Comparison of ENCODE assay signal across 1 cellular context in genomic region chr1:15847100-15847892, GRCh38.
TF ChIP-seq lines count a peak whose summit lies in the region.

Gene SPEN, plus strand, starts transcription at chr1:15847707. Its CDS starts 361 bp downstream, at chr1:15848068.

TF ChIP-seq in HepG2, 621 proteins besides CTCF, POLR2A, EP300 and RAD21 (continued from another document and continues in another):
- TF ChIP-seq, protein P1, sequence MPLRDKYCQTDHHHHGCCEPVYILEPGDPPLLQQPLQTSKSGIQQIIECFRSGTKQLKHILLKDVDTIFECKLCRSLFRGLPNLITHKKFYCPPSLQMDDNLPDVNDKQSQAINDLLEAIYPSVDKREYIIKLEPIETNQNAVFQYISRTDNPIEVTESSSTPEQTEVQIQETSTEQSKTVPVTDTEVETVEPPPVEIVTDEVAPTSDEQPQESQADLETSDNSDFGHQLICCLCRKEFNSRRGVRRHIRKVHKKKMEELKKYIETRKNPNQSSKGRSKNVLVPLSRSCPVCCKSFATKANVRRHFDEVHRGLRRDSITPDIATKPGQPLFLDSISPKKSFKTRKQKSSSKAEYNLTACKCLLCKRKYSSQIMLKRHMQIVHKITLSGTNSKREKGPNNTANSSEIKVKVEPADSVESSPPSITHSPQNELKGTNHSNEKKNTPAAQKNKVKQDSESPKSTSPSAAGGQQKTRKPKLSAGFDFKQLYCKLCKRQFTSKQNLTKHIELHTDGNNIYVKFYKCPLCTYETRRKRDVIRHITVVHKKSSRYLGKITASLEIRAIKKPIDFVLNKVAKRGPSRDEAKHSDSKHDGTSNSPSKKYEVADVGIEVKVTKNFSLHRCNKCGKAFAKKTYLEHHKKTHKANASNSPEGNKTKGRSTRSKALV (CRISPR knock-in tag; IDR thresholded peaks at IDR 0.05), result peak; percentile 57; the same call in 1 of the 2 replicates
- TF ChIP-seq ZBTB2 (CRISPR knock-in tag; IDR thresholded peaks at IDR 0.05; ENCODE audit: low read depth), result peak; percentile 16; the same call in 1 of the 2 replicates
- TF ChIP-seq ZNF558 (CRISPR knock-in tag; IDR thresholded peaks at IDR 0.05; ENCODE audit: borderline replicate concordance), result peak; percentile 13; the same call in 1 of the 2 replicates
- 0 out of 2 replicates have a peak, but pooled peaks have one; percentile 17 for TF ChIP-seq FOXO1 (CRISPR knock-in tag; IDR thresholded peaks at IDR 0.05)
- TF ChIP-seq ZNF547 (CRISPR knock-in tag; IDR thresholded peaks at IDR 0.05), result peak; percentile 63; the same call in 1 of the 2 replicates
- TF ChIP-seq MED1 (CRISPR knock-in tag; IDR thresholded peaks at IDR 0.05), result peak; percentile 69
- TF ChIP-seq ZNF333 (CRISPR knock-in tag; IDR thresholded peaks at IDR 0.05; ENCODE audit: borderline replicate concordance), result peak; percentile 92
- TF ChIP-seq, protein P2, sequence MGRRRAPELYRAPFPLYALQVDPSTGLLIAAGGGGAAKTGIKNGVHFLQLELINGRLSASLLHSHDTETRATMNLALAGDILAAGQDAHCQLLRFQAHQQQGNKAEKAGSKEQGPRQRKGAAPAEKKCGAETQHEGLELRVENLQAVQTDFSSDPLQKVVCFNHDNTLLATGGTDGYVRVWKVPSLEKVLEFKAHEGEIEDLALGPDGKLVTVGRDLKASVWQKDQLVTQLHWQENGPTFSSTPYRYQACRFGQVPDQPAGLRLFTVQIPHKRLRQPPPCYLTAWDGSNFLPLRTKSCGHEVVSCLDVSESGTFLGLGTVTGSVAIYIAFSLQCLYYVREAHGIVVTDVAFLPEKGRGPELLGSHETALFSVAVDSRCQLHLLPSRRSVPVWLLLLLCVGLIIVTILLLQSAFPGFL (CRISPR knock-in tag; IDR thresholded peaks at IDR 0.05), result no peak
- TF ChIP-seq POGZ (CRISPR knock-in tag; IDR thresholded peaks at IDR 0.05), result peak; percentile 40; the same call in 1 of the 2 replicates
- TF ChIP-seq HES4 (CRISPR knock-in tag; IDR thresholded peaks at IDR 0.05; ENCODE audit: borderline replicate concordance), result peak; percentile 26; the same call in 1 of the 2 replicates
- TF ChIP-seq ATF5 (CRISPR knock-in tag; IDR thresholded peaks at IDR 0.05; ENCODE audit: low read depth), result no peak
- no peak; the same call in 2 of the 3 replicates for TF ChIP-seq MXI1 (IDR thresholded peaks at IDR 0.05; ENCODE audit: borderline replicate concordance, low read depth, low read length)
- TF ChIP-seq PHF8 (CRISPR knock-in tag; IDR thresholded peaks at IDR 0.05), result peak; percentile 78
- TF ChIP-seq, protein P3, sequence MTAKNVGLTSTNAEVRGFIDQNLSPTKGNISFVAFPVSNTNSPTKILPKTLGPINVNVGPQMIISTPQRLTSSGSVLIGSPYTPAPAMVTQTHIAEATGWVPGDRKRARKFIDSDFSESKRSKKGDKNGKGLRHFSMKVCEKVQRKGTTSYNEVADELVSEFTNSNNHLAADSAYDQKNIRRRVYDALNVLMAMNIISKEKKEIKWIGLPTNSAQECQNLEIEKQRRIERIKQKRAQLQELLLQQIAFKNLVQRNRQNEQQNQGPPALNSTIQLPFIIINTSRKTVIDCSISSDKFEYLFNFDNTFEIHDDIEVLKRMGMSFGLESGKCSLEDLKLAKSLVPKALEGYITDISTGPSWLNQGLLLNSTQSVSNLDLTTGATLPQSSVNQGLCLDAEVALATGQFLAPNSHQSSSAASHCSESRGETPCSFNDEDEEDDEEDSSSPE (CRISPR knock-in tag; IDR thresholded peaks at IDR 0.05), result peak; percentile 94
- TF ChIP-seq, protein P4, sequence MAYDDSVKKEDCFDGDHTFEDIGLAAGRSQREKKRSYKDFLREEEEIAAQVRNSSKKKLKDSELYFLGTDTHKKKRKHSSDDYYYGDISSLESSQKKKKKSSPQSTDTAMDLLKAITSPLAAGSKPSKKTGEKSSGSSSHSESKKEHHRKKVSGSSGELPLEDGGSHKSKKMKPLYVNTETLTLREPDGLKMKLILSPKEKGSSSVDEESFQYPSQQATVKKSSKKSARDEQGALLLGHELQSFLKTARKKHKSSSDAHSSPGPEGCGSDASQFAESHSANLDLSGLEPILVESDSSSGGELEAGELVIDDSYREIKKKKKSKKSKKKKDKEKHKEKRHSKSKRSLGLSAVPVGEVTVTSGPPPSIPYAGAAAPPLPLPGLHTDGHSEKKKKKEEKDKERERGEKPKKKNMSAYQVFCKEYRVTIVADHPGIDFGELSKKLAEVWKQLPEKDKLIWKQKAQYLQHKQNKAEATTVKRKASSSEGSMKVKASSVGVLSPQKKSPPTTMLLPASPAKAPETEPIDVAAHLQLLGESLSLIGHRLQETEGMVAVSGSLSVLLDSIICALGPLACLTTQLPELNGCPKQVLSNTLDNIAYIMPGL (CRISPR knock-in tag; IDR thresholded peaks at IDR 0.05; ENCODE audit: borderline replicate concordance in 1 of 2, low read depth in 1 of 2), result peak; percentile 12 to 65; a peak in 3 of 4 replicates
- TF ChIP-seq NONO (IDR thresholded peaks at IDR 0.05), result no peak
- TF ChIP-seq NONO (CRISPR knock-in tag; conservative IDR thresholded peaks at IDR 0.05), result peak; percentile 78; the same call in 1 of the 2 replicates
- peak; percentile 19; the same call in 1 of the 2 replicates for TF ChIP-seq ZNF350 (CRISPR knock-in tag; IDR thresholded peaks at IDR 0.05; ENCODE audit: borderline replicate concordance, low read depth)
- peak; percentile 56 for TF ChIP-seq SAP130 (CRISPR knock-in tag; IDR thresholded peaks at IDR 0.05; ENCODE audit: low read depth)
- TF ChIP-seq RNF2 (conservative IDR thresholded peaks at IDR 0.05; ENCODE audit: low read depth), result 0 out of 2 replicates have a peak, but pooled peaks have one; percentile 20
- TF ChIP-seq SOX6 (IDR thresholded peaks at IDR 0.05), result no peak
- TF ChIP-seq SOX6 (CRISPR knock-in tag; IDR thresholded peaks at IDR 0.05), result peak; percentile 41
- peak; percentile 74; the same call in 1 of the 2 replicates for TF ChIP-seq MYPOP (CRISPR knock-in tag; IDR thresholded peaks at IDR 0.05)
- TF ChIP-seq, protein P5, sequence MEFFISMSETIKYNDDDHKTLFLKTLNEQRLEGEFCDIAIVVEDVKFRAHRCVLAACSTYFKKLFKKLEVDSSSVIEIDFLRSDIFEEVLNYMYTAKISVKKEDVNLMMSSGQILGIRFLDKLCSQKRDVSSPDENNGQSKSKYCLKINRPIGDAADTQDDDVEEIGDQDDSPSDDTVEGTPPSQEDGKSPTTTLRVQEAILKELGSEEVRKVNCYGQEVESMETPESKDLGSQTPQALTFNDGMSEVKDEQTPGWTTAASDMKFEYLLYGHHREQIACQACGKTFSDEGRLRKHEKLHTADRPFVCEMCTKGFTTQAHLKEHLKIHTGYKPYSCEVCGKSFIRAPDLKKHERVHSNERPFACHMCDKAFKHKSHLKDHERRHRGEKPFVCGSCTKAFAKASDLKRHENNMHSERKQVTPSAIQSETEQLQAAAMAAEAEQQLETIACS (CRISPR knock-in tag; IDR thresholded peaks at IDR 0.05), result peak; percentile 96
- TF ChIP-seq ZBTB7A (CRISPR knock-in tag; IDR thresholded peaks at IDR 0.05), result peak; percentile 43; the same call in 1 of the 2 replicates
- TF ChIP-seq ZNF570 (CRISPR knock-in tag; IDR thresholded peaks at IDR 0.05; ENCODE audit: borderline replicate concordance), result no peak
- TF ChIP-seq SRSF4 (IDR thresholded peaks at IDR 0.05; ENCODE audit: low read depth, low read length, poor library complexity, severe bottlenecking), result no peak
- TF ChIP-seq ZIK1 (CRISPR knock-in tag; IDR thresholded peaks at IDR 0.05; ENCODE audit: borderline replicate concordance, low read depth), result no peak
- TF ChIP-seq ZNF256 (CRISPR knock-in tag; conservative IDR thresholded peaks at IDR 0.05), result no peak
- TF ChIP-seq, protein P6, sequence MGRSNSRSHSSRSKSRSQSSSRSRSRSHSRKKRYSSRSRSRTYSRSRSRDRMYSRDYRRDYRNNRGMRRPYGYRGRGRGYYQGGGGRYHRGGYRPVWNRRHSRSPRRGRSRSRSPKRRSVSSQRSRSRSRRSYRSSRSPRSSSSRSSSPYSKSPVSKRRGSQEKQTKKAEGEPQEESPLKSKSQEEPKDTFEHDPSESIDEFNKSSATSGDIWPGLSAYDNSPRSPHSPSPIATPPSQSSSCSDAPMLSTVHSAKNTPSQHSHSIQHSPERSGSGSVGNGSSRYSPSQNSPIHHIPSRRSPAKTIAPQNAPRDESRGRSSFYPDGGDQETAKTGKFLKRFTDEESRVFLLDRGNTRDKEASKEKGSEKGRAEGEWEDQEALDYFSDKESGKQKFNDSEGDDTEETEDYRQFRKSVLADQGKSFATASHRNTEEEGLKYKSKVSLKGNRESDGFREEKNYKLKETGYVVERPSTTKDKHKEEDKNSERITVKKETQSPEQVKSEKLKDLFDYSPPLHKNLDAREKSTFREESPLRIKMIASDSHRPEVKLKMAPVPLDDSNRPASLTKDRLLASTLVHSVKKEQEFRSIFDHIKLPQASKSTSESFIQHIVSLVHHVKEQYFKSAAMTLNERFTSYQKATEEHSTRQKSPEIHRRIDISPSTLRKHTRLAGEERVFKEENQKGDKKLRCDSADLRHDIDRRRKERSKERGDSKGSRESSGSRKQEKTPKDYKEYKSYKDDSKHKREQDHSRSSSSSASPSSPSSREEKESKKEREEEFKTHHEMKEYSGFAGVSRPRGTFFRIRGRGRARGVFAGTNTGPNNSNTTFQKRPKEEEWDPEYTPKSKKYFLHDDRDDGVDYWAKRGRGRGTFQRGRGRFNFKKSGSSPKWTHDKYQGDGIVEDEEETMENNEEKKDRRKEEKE (IDR thresholded peaks at IDR 0.05), result no peak
- TF ChIP-seq ZNF605 (CRISPR knock-in tag; IDR thresholded peaks at IDR 0.05), result peak; percentile 80
- TF ChIP-seq YEATS4 (CRISPR knock-in tag; IDR thresholded peaks at IDR 0.05; ENCODE audit: borderline replicate concordance), result peak; percentile 56; the same call in 1 of the 2 replicates
- TF ChIP-seq, protein P7, sequence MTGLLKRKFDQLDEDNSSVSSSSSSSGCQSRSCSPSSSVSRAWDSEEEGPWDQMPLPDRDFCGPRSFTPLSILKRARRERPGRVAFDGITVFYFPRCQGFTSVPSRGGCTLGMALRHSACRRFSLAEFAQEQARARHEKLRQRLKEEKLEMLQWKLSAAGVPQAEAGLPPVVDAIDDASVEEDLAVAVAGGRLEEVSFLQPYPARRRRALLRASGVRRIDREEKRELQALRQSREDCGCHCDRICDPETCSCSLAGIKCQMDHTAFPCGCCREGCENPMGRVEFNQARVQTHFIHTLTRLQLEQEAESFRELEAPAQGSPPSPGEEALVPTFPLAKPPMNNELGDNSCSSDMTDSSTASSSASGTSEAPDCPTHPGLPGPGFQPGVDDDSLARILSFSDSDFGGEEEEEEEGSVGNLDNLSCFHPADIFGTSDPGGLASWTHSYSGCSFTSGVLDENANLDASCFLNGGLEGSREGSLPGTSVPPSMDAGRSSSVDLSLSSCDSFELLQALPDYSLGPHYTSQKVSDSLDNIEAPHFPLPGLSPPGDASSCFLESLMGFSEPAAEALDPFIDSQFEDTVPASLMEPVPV (CRISPR knock-in tag; IDR thresholded peaks at IDR 0.05), result 0 out of 2 replicates have a peak, but pooled peaks have one; percentile 12
- TF ChIP-seq KDM5B (CRISPR knock-in tag; IDR thresholded peaks at IDR 0.05; ENCODE audit: borderline replicate concordance), result peak; percentile 61; the same call in 1 of the 2 replicates
- peak; percentile 50; the same call in 1 of the 2 replicates for TF ChIP-seq ZGPAT (CRISPR knock-in tag; IDR thresholded peaks at IDR 0.05)
- TF ChIP-seq MYNN (CRISPR knock-in tag; IDR thresholded peaks at IDR 0.05; ENCODE audit: low read depth), result no peak
- TF ChIP-seq, protein P8, sequence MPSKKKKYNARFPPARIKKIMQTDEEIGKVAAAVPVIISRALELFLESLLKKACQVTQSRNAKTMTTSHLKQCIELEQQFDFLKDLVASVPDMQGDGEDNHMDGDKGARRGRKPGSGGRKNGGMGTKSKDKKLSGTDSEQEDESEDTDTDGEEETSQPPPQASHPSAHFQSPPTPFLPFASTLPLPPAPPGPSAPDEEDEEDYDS (CRISPR knock-in tag; IDR thresholded peaks at IDR 0.05), result peak; percentile 56; the same call in 1 of the 2 replicates
- TF ChIP-seq ZNF614 (CRISPR knock-in tag; IDR thresholded peaks at IDR 0.05; ENCODE audit: borderline replicate concordance), result 0 out of 2 replicates have a peak, but pooled peaks have one; percentile 34
- 0 out of 2 replicates have a peak, but pooled peaks have one; percentile 44 for TF ChIP-seq REPIN1 (CRISPR knock-in tag; IDR thresholded peaks at IDR 0.05; ENCODE audit: borderline replicate concordance, low read depth)
- 0 out of 2 replicates have a peak, but pooled peaks have one; percentile 55 for TF ChIP-seq GLI4 (CRISPR knock-in tag; IDR thresholded peaks at IDR 0.05; ENCODE audit: borderline replicate concordance)
